ENCODE assay signal across 8 cellular contexts in the genomic region with DNA sequence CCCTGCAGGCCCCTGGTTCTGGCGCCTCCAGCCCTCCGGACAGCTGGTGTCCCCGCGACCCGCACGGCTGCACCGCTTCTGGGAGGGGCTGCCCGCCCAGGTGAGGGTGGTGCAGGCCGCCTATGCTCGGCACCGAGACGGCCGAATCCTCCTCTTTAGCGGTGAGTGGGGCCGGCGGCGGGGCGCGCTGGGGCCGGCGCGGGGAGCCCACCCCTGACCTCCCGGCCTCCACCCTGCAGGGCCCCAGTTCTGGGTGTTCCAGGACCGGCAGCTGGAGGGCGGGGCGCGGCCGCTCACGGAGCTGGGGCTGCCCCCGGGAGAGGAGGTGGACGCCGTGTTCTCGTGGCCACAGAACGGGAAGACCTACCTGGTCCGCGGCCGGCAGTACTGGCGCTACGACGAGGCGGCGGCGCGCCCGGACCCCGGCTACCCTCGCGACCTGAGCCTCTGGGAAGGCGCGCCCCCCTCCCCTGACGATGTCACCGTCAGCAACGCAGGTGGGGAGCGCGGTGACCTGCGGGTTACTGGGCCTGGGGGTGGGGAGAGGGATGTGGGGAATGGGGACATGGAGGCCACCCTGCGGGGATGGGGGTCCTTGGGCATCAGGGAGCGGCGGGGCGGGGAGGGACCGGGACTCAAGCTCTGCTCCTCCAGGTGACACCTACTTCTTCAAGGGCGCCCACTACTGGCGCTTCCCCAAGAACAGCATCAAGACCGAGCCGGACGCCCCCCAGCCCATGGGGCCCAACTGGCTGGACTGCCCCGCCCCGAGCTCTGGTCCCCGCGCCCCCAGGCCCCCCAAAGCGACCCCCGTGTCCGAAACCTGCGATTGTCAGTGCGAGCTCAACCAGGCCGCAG. TPM values are rescaled to one million over a fixed set of nuclear protein-coding genes. Genes with fewer than 3 reads are reported as not detected.
DNase-seq lines count a peak whose midpoint lies in the region; ATAC-seq and TF ChIP-seq lines count a peak whose summit lies in the region.

No MANE protein-coding gene starts in this region.

- TF ChIP-seq CTCF in HFF-Myc (IDR thresholded peaks at IDR 0.05; ENCODE audit: low read depth, low read length, missing control alignments) (no peak), PC-9 (conservative IDR thresholded peaks at IDR 0.05) (no peak), body of pancreas (IDR thresholded peaks at IDR 0.05) (peak in 2 of 7 experiments; percentile 23)

- no peaks in the 10 kb centered on the region for H3K9me3 ChIP-seq in ES-I3 (ENCODE audit: control insufficient read depth, insufficient read depth, low read length)
- no peaks in the 10 kb centered on the region for H3K9me3 ChIP-seq in PC-9 (ENCODE audit: insufficient read depth, low read depth)
- H3K9me3 ChIP-seq in body of pancreas: no peaks in the 10 kb centered on the region
- no peaks in the 10 kb centered on the region for H3K9me3 ChIP-seq in iPS-18c (ENCODE audit: control insufficient read depth, insufficient read depth, low read length)

- no TSS peak for BruUV-seq in PC-9 (replicated peaks; lab: Mats Ljungman, UMichigan)

- WGBS in body of pancreas, 2 donors: 0 to 5% methylated on average over 3 to 42 of the region's 76 CpGs

- POLR2A ChIA-PET in PC-9 (lab: Charles Lee; ENCODE audit: unreplicated experiment): interaction anchor here (0.6 to 0.8 kb wide), 3 partner anchors 31 to 130 kb away, joined by 3 to 7 read pairs (median 6); a partner anchor contains a TSS

- H3K9ac ChIP-seq in ES-I3 (ENCODE audit: low read depth, low read length): peak overlapping the region; percentile 81

- H3F3A ChIP-seq in PC-9 (ENCODE audit: insufficient read depth, low read depth): peaks cover 8% of the 10 kb centered on the region; the same call in 1 of the 2 replicates

- no peaks in the 10 kb centered on the region for H4K20me1 ChIP-seq in PC-9 (ENCODE audit: insufficient read depth)

- H3K36me3 ChIP-seq in ES-I3 (ENCODE audit: insufficient read depth, low read length) (no peaks in the 10 kb centered on the region), PC-9 (ENCODE audit: low read depth) (no peaks in the 10 kb centered on the region), body of pancreas (replicated peaks in 1 of 2; ENCODE audit: insufficient read depth in 1 of 2, low read depth in 2 of 2) (no peaks in the 10 kb centered on the region)

- H3K4me3 ChIP-seq in HFF-Myc (replicated peaks; ENCODE audit: low read depth, low read length) (peak overlapping the region; percentile 76), PC-9 (peak overlapping the region; percentile 88), body of pancreas (peak overlapping the region; percentile 42 to 78), iPS-18c (ENCODE audit: insufficient read depth, low read depth, low read length) (peak overlapping the region; percentile 79), skeletal muscle cell (ENCODE audit: low read depth, low read length) (peak overlapping the region; percentile 86)

- no peaks in the 10 kb centered on the region for H3K9me2 ChIP-seq in PC-9 (ENCODE audit: insufficient read depth)

- H3K27me3 ChIP-seq in PC-9 (ENCODE audit: insufficient read depth, low read depth) (no peaks in the 10 kb centered on the region), body of pancreas (no peaks in the 10 kb centered on the region)

- peak overlapping the region; percentile 82 for H3K4me2 ChIP-seq in PC-9

- no peaks in the 10 kb centered on the region; the same call in 1 of the 2 replicates for H3K4me1 ChIP-seq in ES-I3 (ENCODE audit: insufficient read depth, low read length)
- H3K4me1 ChIP-seq in PC-9 (replicated peaks; ENCODE audit: insufficient read depth): peaks cover 10% of the 10 kb centered on the region; the same call in 1 of the 2 replicates
- H3K4me1 ChIP-seq in body of pancreas: peaks cover 26% of the 10 kb centered on the region

- intact Hi-C loops in PC-9 (cut with micrococcal nuclease; ENCODE audit: unreplicated experiment) (loop anchor here (1.0 to 5.0 kb wide), 7 partner anchors 22 to 109 kb away; a partner anchor contains a TSS), body of pancreas (cut with DNase I) (loop anchor here (10.0 kb wide), 1 partner anchor 56 kb away; a partner anchor contains a TSS)

- CTCF ChIA-PET in PC-9 (lab: Charles Lee): interaction anchor here (0.6 to 2.2 kb wide), 11 partner anchors 13 to 303 kb away, joined by 3 to 13 read pairs (median 3); a partner anchor contains a TSS

- ATAC-seq in body of pancreas: peak; percentile 18
- no peak for ATAC-seq in HG03565 (IDR thresholded peaks at IDR 0.05; ENCODE audit: unreplicated experiment)
- ATAC-seq in HG03378 (IDR thresholded peaks at IDR 0.05; ENCODE audit: unreplicated experiment): no peak

- no peak for TF ChIP-seq POLR2A in body of pancreas (IDR thresholded peaks at IDR 0.05)

- no peak for DNase-seq in HFF-Myc (ENCODE audit: extremely low read depth, low read depth)
- peak in 1 of 2 experiments; percentile 45 for DNase-seq in PC-9
- peak; percentile 61 to 72 (median 66) for DNase-seq in body of pancreas
- no peak for DNase-seq in skeletal muscle cell (ENCODE audit: low read depth)

- no peak overlapping the region for H3K27ac ChIP-seq in PC-9
- peak overlapping the region; percentile 86 to 94 (median 89) for H3K27ac ChIP-seq in body of pancreas

- H2AFZ ChIP-seq in PC-9: peak overlapping the region; percentile 98

- H3K79me2 ChIP-seq in PC-9 (ENCODE audit: low read depth): no peaks in the 10 kb centered on the region

RNA-seq across cellular contexts. Expression of a gene that starts 7.0 kb away (rescaled TPM):
- total RNA-seq in PC-9 (2021): 1.5 and 2.2 TPM in 2 replicates
- total RNA-seq in body of pancreas: 100 to 1,000 TPM; 184 to 238 TPM

RNA-seq across cellular contexts. Expression of a gene that starts 12.0 kb away (rescaled TPM):
- total RNA-seq in PC-9 (2021) (0.28 and 0.83 TPM in 2 replicates), body of pancreas (under 1 TPM; under 0.01 to 0.99 TPM)

RNA-seq across cellular contexts. Expression of a gene that starts 21.7 kb away (rescaled TPM):
- total RNA-seq in PC-9 (2021) (57.9 and 68.7 TPM in 2 replicates), body of pancreas (100 to 1,000 TPM; 132 to 357 TPM)

RNA-seq across cellular contexts. Expression of a gene that starts 34.6 kb away (rescaled TPM):
- total RNA-seq in PC-9 (2021) (69.9 and 109 TPM in 2 replicates), body of pancreas (10 to 100 TPM; 11.7 to 21.8 TPM)

RNA-seq across cellular contexts. Expression of a gene that starts 34.7 kb away (rescaled TPM):
- 118 and 186 TPM in 2 replicates for total RNA-seq in PC-9 (2021)
- total RNA-seq in body of pancreas: 10 to 100 TPM in 1 of 2 donors, 1 to 10 TPM in 1; 6.9 to 15.3 TPM

Comparison
In these comparisons a context has a peak if more than half of its experiments do, and no peak if none do; other contexts are left out.
1. DNase-seq: peak in body of pancreas (4 of 4); none in HFF-Myc (single experiment) and skeletal muscle cell (single experiment).
2. RNA of a gene that starts 7.0 kb away (total RNA-seq): 184 to 238 TPM in body of pancreas; 1.5 to 2.2 TPM in PC-9; every median in the first group is over 10 times any median in the second.
3. Peak in every context shown above with its lines, with median percentiles within 50 percentile points of each other: H3K4me3 ChIP-seq.